ENCODE assay signal across 13 cellular contexts in genomic region chr7:74029991-74030415, GRCh38. TPM values are rescaled to one million over a fixed set of nuclear protein-coding genes. Genes with fewer than 3 reads are reported as not detected.
DNase-seq lines count a peak whose midpoint lies in the region; ATAC-seq and TF ChIP-seq lines count a peak whose summit lies in the region.
"Had no signal": no experiment of that assay in that cellular context is flagged by ENCODE, and none has a peak within 500 bp of the region (broad histone marks: within the 10 kb centered on the region; RNA-seq: fewer than 3 reads in every experiment).

No MANE protein-coding gene starts in this region.

- no peaks in the 10 kb centered on the region for H3K9me3 Mint-ChIP-seq in CD4-positive, alpha-beta T cell
- no peaks in the 10 kb centered on the region for H3K9me3 Mint-ChIP-seq in activated T-cell treated with anti-CD3 and anti-CD28 coated beads, Interleukin-2, amount 50 U/mL, for 72 hours
- H3K9me3 Mint-ChIP-seq: stimulated activated effector memory CD8-positive, alpha-beta T cell treated with anti-CD3 and anti-CD28 coated beads, Interleukin-12 subunit alpha, Interleukin-12 subunit beta, amount 100 ng/mL, for 72 hours; T-cell had no signal

- intact Hi-C loops in CD4-positive, alpha-beta T cell (cut with DNase I, micrococcal nuclease), result no loop called here

- H3K4me3 ChIP-seq in BLaER1 (no peak overlapping the region), right atrium auricular region (peak overlapping the region; percentile 57 to 71), retinal pigment epithelial cell (ENCODE audit: low read length) (peak overlapping the region; percentile 79)

- no peak for ATAC-seq in CD4-positive, alpha-beta T cell (ENCODE audit: poor library complexity)
- ATAC-seq in activated T-cell treated with anti-CD3 and anti-CD28 coated beads, Interleukin-2, amount 50 U/mL, for 72 hours (replicated peaks in 1 of 2), result no peak
- ATAC-seq: stimulated activated effector memory CD8-positive, alpha-beta T cell treated with anti-CD3 and anti-CD28 coated beads, Interleukin-12 subunit alpha, Interleukin-12 subunit beta, amount 100 ng/mL, for 72 hours; T-cell had no signal

- peaks cover 54% of the 10 kb centered on the region for H3K27me3 ChIP-seq in BLaER1
- H3K27me3 ChIP-seq in right atrium auricular region, result no peaks in the 10 kb centered on the region
- peaks cover 54% of the 10 kb centered on the region for H3K27me3 ChIP-seq in CD4-positive, alpha-beta T cell (ENCODE audit: control insufficient read depth, insufficient read depth, low read length)

- POLR2A ChIA-PET in RWPE1 (lab: Yijun Ruan, JAX; ENCODE audit: low non-redundant PET), result no interaction called here
- POLR2A ChIA-PET in CD4-positive, alpha-beta T cell (lab: Charles Lee), result no interaction called here

- CTCF ChIA-PET in RWPE1 (lab: Yijun Ruan, JAX), result no interaction called here
- CTCF ChIA-PET in CD4-positive, alpha-beta T cell (lab: Charles Lee), result no interaction called here

- H3K4me2 ChIP-seq in BLaER1, result peak overlapping the region; percentile 86

- no peaks in the 10 kb centered on the region for H3K36me3 Mint-ChIP-seq in CD4-positive, alpha-beta T cell (ENCODE audit: low read depth)
- no peaks in the 10 kb centered on the region for H3K36me3 Mint-ChIP-seq in activated T-cell treated with anti-CD3 and anti-CD28 coated beads, Interleukin-2, amount 50 U/mL, for 72 hours (ENCODE audit: insufficient read depth in 2 of 2)
- H3K36me3 Mint-ChIP-seq: activated naive CD8-positive, alpha-beta T cell; stimulated activated effector memory CD8-positive, alpha-beta T cell treated with anti-CD3 and anti-CD28 coated beads, Interleukin-12 subunit alpha, Interleukin-12 subunit beta, amount 100 ng/mL, for 72 hours; T-cell had no signal

- H3K9me3 ChIP-seq in BLaER1, result no peaks in the 10 kb centered on the region
- no peaks in the 10 kb centered on the region for H3K9me3 ChIP-seq in right atrium auricular region
- H3K9me3 ChIP-seq in CD4-positive, alpha-beta T cell (ENCODE audit: control insufficient read depth, low read length), result no peaks in the 10 kb centered on the region

- peaks cover 11% of the 10 kb centered on the region for H3K4me1 Mint-ChIP-seq in CD4-positive, alpha-beta T cell (ENCODE audit: low read depth)
- H3K4me1 Mint-ChIP-seq in activated T-cell treated with anti-CD3 and anti-CD28 coated beads, Interleukin-2, amount 50 U/mL, for 72 hours (ENCODE audit: low read depth), result peaks cover 12% of the 10 kb centered on the region

- H3K27me3 Mint-ChIP-seq in CD4-positive, alpha-beta T cell, result peaks cover 53% of the 10 kb centered on the region
- H3K27me3 Mint-ChIP-seq in activated T-cell treated with anti-CD3 and anti-CD28 coated beads, Interleukin-2, amount 50 U/mL, for 72 hours (ENCODE audit: low read depth), result peaks cover 50% of the 10 kb centered on the region

- H3K27ac Mint-ChIP-seq in CD4-positive, alpha-beta T cell, result no peak overlapping the region
- no peak overlapping the region for H3K27ac Mint-ChIP-seq in activated T-cell treated with anti-CD3 and anti-CD28 coated beads, Interleukin-2, amount 50 U/mL, for 72 hours
- H3K27ac Mint-ChIP-seq: activated naive CD8-positive, alpha-beta T cell; stimulated activated effector memory CD8-positive, alpha-beta T cell treated with anti-CD3 and anti-CD28 coated beads, Interleukin-12 subunit alpha, Interleukin-12 subunit beta, amount 100 ng/mL, for 72 hours; T-cell had no signal

- no peak overlapping the region for H3K9ac ChIP-seq in BLaER1

- TF ChIP-seq CTCF in RWPE1 (conservative IDR thresholded peaks at IDR 0.05; ENCODE audit: low read depth), result no peak
- TF ChIP-seq CTCF in right atrium auricular region (IDR thresholded peaks at IDR 0.05), result no peak
- no peak for TF ChIP-seq CTCF in retinal pigment epithelial cell (conservative IDR thresholded peaks at IDR 0.05; ENCODE audit: low read depth, low read length)
- TF ChIP-seq CTCF in CD4-positive, alpha-beta T cell (IDR thresholded peaks at IDR 0.05), result no peak

- no peak overlapping the region for H3K4me3 Mint-ChIP-seq in CD4-positive, alpha-beta T cell
- no peak overlapping the region for H3K4me3 Mint-ChIP-seq in activated T-cell treated with anti-CD3 and anti-CD28 coated beads, Interleukin-2, amount 50 U/mL, for 72 hours
- H3K4me3 Mint-ChIP-seq: activated naive CD8-positive, alpha-beta T cell; stimulated activated effector memory CD8-positive, alpha-beta T cell treated with anti-CD3 and anti-CD28 coated beads, Interleukin-12 subunit alpha, Interleukin-12 subunit beta, amount 100 ng/mL, for 72 hours; T-cell had no signal

- H3K27ac ChIP-seq in BLaER1 (no peak overlapping the region), RWPE1 (peak overlapping the region; percentile 62), right atrium auricular region (peak overlapping the region; percentile 82 to 89)
- no peak overlapping the region for H3K27ac ChIP-seq in CD4-positive, alpha-beta T cell (ENCODE audit: low read depth, low read length)

- no peak for DNase-seq in RWPE1 (ENCODE audit: low spot score)
- DNase-seq in right atrium auricular region (ENCODE audit: low spot score), result no peak
- DNase-seq in retinal pigment epithelial cell (ENCODE audit: low read depth), result no peak
- no peak for DNase-seq in activated CD4-positive, alpha-beta T cell treated with anti-CD3 and anti-CD28 coated beads, Interleukin-2, amount 50 U/mL, for 1 hour
- DNase-seq in CD4-positive, alpha-beta T cell, result no peak
- no peak for DNase-seq in NCI-H2029 treated with DMSO at 0.1 percent for 48 hours (lab: John Stamatoyannopoulos, UW)
- DNase-seq in activated T-cell treated with anti-CD3 and anti-CD28 coated beads, Interleukin-2, amount 50 U/mL, for 72 hours, result no peak
- DNase-seq: MV-4-11, T-cell had no signal

- no peaks in the 10 kb centered on the region for H4K20me1 ChIP-seq in BLaER1

- H3K4me1 ChIP-seq in BLaER1 (peaks cover 79% of the 10 kb centered on the region), right atrium auricular region (peaks cover 0 to 86% of the 10 kb centered on the region in 2 donors)

- H3K36me3 ChIP-seq in BLaER1, result no peaks in the 10 kb centered on the region
- peaks cover 4% of the 10 kb centered on the region for H3K36me3 ChIP-seq in right atrium auricular region

RNA-seq across cellular contexts. Expression of gene ELN, which starts 2.0 kb away (rescaled TPM):
- 100 to 1,000 TPM; 138 to 149 TPM for total RNA-seq in right atrium auricular region
- not detected for total RNA-seq in CD4-positive, alpha-beta T cell
- total RNA-seq in activated T-cell treated with anti-CD3 and anti-CD28 coated beads, Interleukin-2, amount 50 U/mL, for 72 hours, result not detected
- total RNA-seq: mononuclear cell had no signal

RNA-seq across cellular contexts. Expression of gene LIMK1, which starts 53.6 kb away (rescaled TPM):
- total RNA-seq in right atrium auricular region, result 10 to 100 TPM in 1 of 2 donors, 1 to 10 TPM in 1; 9.4 to 14.7 TPM
- 1 to 10 TPM; 7.8 to 8.2 TPM for total RNA-seq in CD4-positive, alpha-beta T cell
- 10 to 100 TPM; 18.8 to 22.3 TPM for total RNA-seq in activated T-cell treated with anti-CD3 and anti-CD28 coated beads, Interleukin-2, amount 50 U/mL, for 72 hours

Comparison
In these comparisons a context has a peak if more than half of its experiments do, and no peak if none do; other contexts are left out.
1. H3K27ac ChIP-seq: peak in RWPE1 (single experiment) and right atrium auricular region (2 of 2); none in BLaER1 (single experiment) and CD4-positive, alpha-beta T cell (single experiment).
2. RNA of gene ELN, which starts 2.0 kb away (total RNA-seq): 138 to 149 TPM in right atrium auricular region; not detected in CD4-positive, alpha-beta T cell and not detected in activated T-cell treated with anti-CD3 and anti-CD28 coated beads, Interleukin-2, amount 50 U/mL, for 72 hours; every median in the first group is over 100 times any median in the second.